In the genomic region with DNA sequence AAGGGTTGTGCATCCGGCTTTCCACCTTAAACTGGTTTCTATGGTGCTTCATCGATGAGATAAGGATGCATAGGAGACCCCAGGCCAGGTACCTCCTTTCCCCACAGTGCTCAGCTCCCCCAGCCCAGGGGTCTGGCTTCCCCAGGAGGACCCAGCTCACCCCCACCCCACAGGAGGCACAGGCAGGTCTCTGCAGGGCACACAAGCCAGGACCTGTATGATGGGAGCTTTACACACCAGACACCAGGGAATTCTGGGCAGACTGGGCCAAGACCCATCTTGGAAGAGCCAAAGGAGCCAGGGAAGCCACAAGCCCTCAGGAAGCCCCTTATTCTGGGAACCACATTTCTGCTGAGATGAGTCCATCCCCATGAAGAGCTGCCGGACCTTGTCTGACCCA, we compare ENCODE assay signal across 39 cellular contexts. TPM values are rescaled to one million over a fixed set of nuclear protein-coding genes. Genes with fewer than 3 reads are reported as not detected.
"Had no signal": no experiment of that assay in that cellular context is flagged by ENCODE, and none has a peak within 500 bp of the region (broad histone marks: within the 10 kb centered on the region; RNA-seq: fewer than 3 reads in every experiment).

No MANE protein-coding gene starts in this region.

- H3K27ac Mint-ChIP-seq: activated B cell treated with CpG ODN at 0.5 μM for 24 hours; activated CD8-positive, alpha-beta T cell treated with anti-CD3 and anti-CD28 coated beads for 36 hours; activated naive CD4-positive, alpha-beta T cell treated with anti-CD3 and anti-CD28 coated beads, Interleukin-2, amount 10 ng/mL, durations not matched to agents 7 days and 5 days; activated naive CD8-positive, alpha-beta T cell treated with anti-CD3 and anti-CD28 coated beads, Interleukin-2, amount 10 ng/mL, durations not matched to agents 7 days and 5 days; activated T-cell treated with anti-CD3 and anti-CD28 coated beads, Interleukin-2, amount 50 U/mL, for 24 hours; activated T-cell treated with anti-CD3 and anti-CD28 coated beads, Interleukin-2, amount 50 U/mL, for 72 hours; brain; dendritic cell treated with granulocyte-macrophage colony-stimulating factor and Interleukin-4, amounts not matched to agents 40 ng/mL and 50 ng/mL, for 4 days; T-cell; T-helper 1 cell treated with Interleukin-12 subunit alpha and Interleukin-12 subunit beta and Interleukin-4 antibody, amounts not matched to agents 30 μg/mL and 1 μg/mL, for 36 hours had no signal

- H3K36me3 Mint-ChIP-seq: activated naive CD4-positive, alpha-beta T cell treated with anti-CD3 and anti-CD28 coated beads, Interleukin-2, amount 10 ng/mL, durations not matched to agents 7 days and 5 days; activated naive CD4-positive, alpha-beta T cell treated with anti-CD3 and anti-CD28 coated beads, Interleukin-2, amount 50 U/mL, for 72 hours; activated naive CD8-positive, alpha-beta T cell treated with anti-CD3 and anti-CD28 coated beads, Interleukin-2, amount 10 ng/mL, durations not matched to agents 7 days and 5 days; brain; T-cell had no signal

- H3K4me3 Mint-ChIP-seq: activated B cell treated with CpG ODN at 0.5 μM for 24 hours; activated CD8-positive, alpha-beta T cell treated with anti-CD3 and anti-CD28 coated beads for 36 hours; activated naive CD4-positive, alpha-beta T cell treated with anti-CD3 and anti-CD28 coated beads, Interleukin-2, amount 10 ng/mL, durations not matched to agents 7 days and 5 days; activated naive CD8-positive, alpha-beta T cell treated with anti-CD3 and anti-CD28 coated beads, Interleukin-2, amount 10 ng/mL, durations not matched to agents 7 days and 5 days; activated T-cell treated with anti-CD3 and anti-CD28 coated beads, Interleukin-2, amount 50 U/mL, for 24 hours; activated T-cell treated with anti-CD3 and anti-CD28 coated beads, Interleukin-2, amount 50 U/mL, for 72 hours; brain; dendritic cell treated with granulocyte-macrophage colony-stimulating factor and Interleukin-4, amounts not matched to agents 40 ng/mL and 50 ng/mL, for 4 days; T-cell; T-helper 1 cell treated with Interleukin-12 subunit alpha and Interleukin-12 subunit beta and Interleukin-4 antibody, amounts not matched to agents 30 μg/mL and 1 μg/mL, for 36 hours had no signal

- H3K27ac ChIP-seq: ascending aorta, breast epithelium, cardiac muscle cell, coronary artery, dorsolateral prefrontal cortex, esophagus squamous epithelium, gastroesophageal sphincter, heart right ventricle, WERI-Rb-1 had no signal

- H3K9me3 ChIP-seq: ascending aorta, breast epithelium, esophagus squamous epithelium, gastroesophageal sphincter, heart right ventricle had no signal

- DNase-seq: activated B cell treated with CpG ODN at 0.5 μM for 24 hours; activated CD4-positive, alpha-beta T cell treated with anti-CD3 and anti-CD28 coated beads for 48 hours; activated CD4-positive, alpha-beta T cell treated with anti-CD3 and anti-CD28 coated beads, Interleukin-2, amount 50 U/mL, for 1 hour; activated CD4-positive, alpha-beta T cell treated with anti-CD3 and anti-CD28 coated beads, Interleukin-2, amount 50 U/mL, for 48 hours; activated CD8-positive, alpha-beta memory T cell treated with anti-CD3 and anti-CD28 coated beads for 24 hours; activated CD8-positive, alpha-beta memory T cell treated with anti-CD3 and anti-CD28 coated beads, Interleukin-2, amount 50 U/mL, for 4 hours; activated CD8-positive, alpha-beta T cell treated with anti-CD3 and anti-CD28 coated beads for 36 hours; activated gamma-delta T cell; activated naive CD4-positive, alpha-beta T cell; activated naive CD4-positive, alpha-beta T cell treated with anti-CD3 and anti-CD28 coated beads, Interleukin-2, amount 10 ng/mL, durations not matched to agents 7 days and 5 days; activated naive CD8-positive, alpha-beta T cell treated with anti-CD3 and anti-CD28 coated beads, Interleukin-2, amount 10 ng/mL, durations not matched to agents 7 days and 5 days; activated T-cell treated with anti-CD3 and anti-CD28 coated beads for 4 hours; activated T-cell treated with anti-CD3 and anti-CD28 coated beads, Interleukin-2, amount 50 U/mL, for 24 hours; activated T-cell treated with anti-CD3 and anti-CD28 coated beads, Interleukin-2, amount 50 U/mL, for 72 hours; central memory CD4-positive, alpha-beta T cell; cerebellar nuclear complex; dorsolateral prefrontal cortex; effector memory CD4-positive, alpha-beta T cell; erythroblast; esophagus squamous epithelium; foreskin melanocyte; heart right ventricle; T-cell; T1000; WERI-Rb-1 had no signal

- H3K4me1 Mint-ChIP-seq: activated B cell treated with CpG ODN at 0.5 μM for 24 hours; activated naive CD4-positive, alpha-beta T cell treated with anti-CD3 and anti-CD28 coated beads, Interleukin-2, amount 10 ng/mL, durations not matched to agents 7 days and 5 days; activated naive CD8-positive, alpha-beta T cell treated with anti-CD3 and anti-CD28 coated beads, Interleukin-2, amount 10 ng/mL, durations not matched to agents 7 days and 5 days; brain; T-cell had no signal

- H3K9me3 Mint-ChIP-seq: activated B cell treated with CpG ODN at 0.5 μM for 24 hours; activated CD8-positive, alpha-beta T cell treated with anti-CD3 and anti-CD28 coated beads for 36 hours; activated naive CD4-positive, alpha-beta T cell treated with anti-CD3 and anti-CD28 coated beads, Interleukin-2, amount 10 ng/mL, durations not matched to agents 7 days and 5 days; activated naive CD4-positive, alpha-beta T cell treated with anti-CD3 and anti-CD28 coated beads, Interleukin-2, amount 50 U/mL, for 72 hours; activated naive CD8-positive, alpha-beta T cell treated with anti-CD3 and anti-CD28 coated beads, Interleukin-2, amount 10 ng/mL, durations not matched to agents 7 days and 5 days; activated T-cell treated with anti-CD3 and anti-CD28 coated beads, Interleukin-2, amount 50 U/mL, for 24 hours; activated T-cell treated with anti-CD3 and anti-CD28 coated beads, Interleukin-2, amount 50 U/mL, for 72 hours; brain; dendritic cell treated with granulocyte-macrophage colony-stimulating factor and Interleukin-4, amounts not matched to agents 40 ng/mL and 50 ng/mL, for 4 days; T-cell; T-helper 1 cell treated with Interleukin-12 subunit alpha and Interleukin-12 subunit beta and Interleukin-4 antibody, amounts not matched to agents 30 μg/mL and 1 μg/mL, for 36 hours had no signal

- H3K4me3 ChIP-seq: ascending aorta, breast epithelium, cardiac muscle cell, coronary artery, dorsolateral prefrontal cortex, esophagus squamous epithelium, gastroesophageal sphincter, heart right ventricle had no signal

- H3K27me3 Mint-ChIP-seq: dendritic cell treated with granulocyte-macrophage colony-stimulating factor and Interleukin-4, amounts not matched to agents 40 ng/mL and 50 ng/mL, for 4 days had no signal

- H3K27me3 ChIP-seq: ascending aorta, breast epithelium, cardiac muscle cell, esophagus squamous epithelium, gastroesophageal sphincter had no signal

- H3K36me3 ChIP-seq: ascending aorta, breast epithelium, cardiac muscle cell, esophagus squamous epithelium, gastroesophageal sphincter, heart right ventricle, WERI-Rb-1 had no signal

- ATAC-seq: activated CD4-positive, CD25-positive, alpha-beta regulatory T cell treated with anti-CD3 and anti-CD28 coated beads, Interleukin-2, amount 50 U/mL, for 24 hours; activated CD8-positive, alpha-beta T cell treated with anti-CD3 and anti-CD28 coated beads for 36 hours; activated naive CD4-positive, alpha-beta T cell treated with anti-CD3 and anti-CD28 coated beads, Interleukin-2, amount 50 U/mL, for 72 hours; activated T-cell treated with anti-CD3 and anti-CD28 coated beads, Interleukin-2, amount 50 U/mL, for 72 hours; gastroesophageal sphincter; heart right ventricle; T-cell had no signal

- H3K4me1 ChIP-seq: ascending aorta, breast epithelium, esophagus squamous epithelium, gastroesophageal sphincter, heart right ventricle had no signal

RNA-seq across cellular contexts. Expression of gene UBD, which starts 29.6 kb away (rescaled TPM):
- total RNA-seq: activated B cell treated with CpG ODN at 0.5 μM for 24 hours; activated naive CD8-positive, alpha-beta T cell treated with anti-CD3 and anti-CD28 coated beads, Interleukin-2, amount 10 ng/mL, durations not matched to agents 7 days and 5 days; ascending aorta; cardiac muscle cell; fibroblast of lung; fibroblast of villous mesenchyme had no signal
- polyA plus RNA-seq: cardiac muscle cell had no signal

RNA-seq across cellular contexts. Expression of gene MAS1L, which starts 42.2 kb away (rescaled TPM):
- total RNA-seq: activated B cell treated with CpG ODN at 0.5 μM for 24 hours; activated CD8-positive, alpha-beta T cell treated with anti-CD3 and anti-CD28 coated beads for 36 hours; activated naive CD4-positive, alpha-beta T cell treated with anti-CD3 and anti-CD28 coated beads, Interleukin-2, amount 50 U/mL, for 72 hours; activated naive CD8-positive, alpha-beta T cell treated with anti-CD3 and anti-CD28 coated beads, Interleukin-2, amount 10 ng/mL, durations not matched to agents 7 days and 5 days; activated T-cell treated with anti-CD3 and anti-CD28 coated beads, Interleukin-2, amount 50 U/mL, for 72 hours; ascending aorta; cardiac muscle cell; dorsolateral prefrontal cortex; esophagus squamous epithelium; fibroblast of lung; fibroblast of villous mesenchyme; gastroesophageal sphincter; glomerular endothelial cell; heart right ventricle; T-cell; T-helper 2 cell treated with Interferon-gamma antibody and Interleukin-4, amounts not matched to agents 100 ng/mL and 5 ng/mL, for 36 hours had no signal
- polyA plus RNA-seq: cardiac muscle cell, fibroblast of lung, heart right ventricle had no signal

RNA-seq across cellular contexts. Expression of gene OR2H2, which starts 55.0 kb away (rescaled TPM):
- total RNA-seq: activated B cell treated with CpG ODN at 0.5 μM for 24 hours; activated CD8-positive, alpha-beta T cell treated with anti-CD3 and anti-CD28 coated beads for 36 hours; activated naive CD4-positive, alpha-beta T cell treated with anti-CD3 and anti-CD28 coated beads, Interleukin-2, amount 50 U/mL, for 72 hours; activated naive CD8-positive, alpha-beta T cell treated with anti-CD3 and anti-CD28 coated beads, Interleukin-2, amount 10 ng/mL, durations not matched to agents 7 days and 5 days; activated T-cell treated with anti-CD3 and anti-CD28 coated beads, Interleukin-2, amount 50 U/mL, for 72 hours; ascending aorta; breast epithelium; cardiac muscle cell; dorsolateral prefrontal cortex; esophagus squamous epithelium; fibroblast of lung; fibroblast of villous mesenchyme; gastroesophageal sphincter; glomerular endothelial cell; heart right ventricle; T-cell; T-helper 2 cell treated with Interferon-gamma antibody and Interleukin-4, amounts not matched to agents 100 ng/mL and 5 ng/mL, for 36 hours had no signal
- polyA plus RNA-seq: fibroblast of lung, heart right ventricle had no signal
